Comparison of ENCODE assay signal across 1 cellular context in the genomic region with DNA sequence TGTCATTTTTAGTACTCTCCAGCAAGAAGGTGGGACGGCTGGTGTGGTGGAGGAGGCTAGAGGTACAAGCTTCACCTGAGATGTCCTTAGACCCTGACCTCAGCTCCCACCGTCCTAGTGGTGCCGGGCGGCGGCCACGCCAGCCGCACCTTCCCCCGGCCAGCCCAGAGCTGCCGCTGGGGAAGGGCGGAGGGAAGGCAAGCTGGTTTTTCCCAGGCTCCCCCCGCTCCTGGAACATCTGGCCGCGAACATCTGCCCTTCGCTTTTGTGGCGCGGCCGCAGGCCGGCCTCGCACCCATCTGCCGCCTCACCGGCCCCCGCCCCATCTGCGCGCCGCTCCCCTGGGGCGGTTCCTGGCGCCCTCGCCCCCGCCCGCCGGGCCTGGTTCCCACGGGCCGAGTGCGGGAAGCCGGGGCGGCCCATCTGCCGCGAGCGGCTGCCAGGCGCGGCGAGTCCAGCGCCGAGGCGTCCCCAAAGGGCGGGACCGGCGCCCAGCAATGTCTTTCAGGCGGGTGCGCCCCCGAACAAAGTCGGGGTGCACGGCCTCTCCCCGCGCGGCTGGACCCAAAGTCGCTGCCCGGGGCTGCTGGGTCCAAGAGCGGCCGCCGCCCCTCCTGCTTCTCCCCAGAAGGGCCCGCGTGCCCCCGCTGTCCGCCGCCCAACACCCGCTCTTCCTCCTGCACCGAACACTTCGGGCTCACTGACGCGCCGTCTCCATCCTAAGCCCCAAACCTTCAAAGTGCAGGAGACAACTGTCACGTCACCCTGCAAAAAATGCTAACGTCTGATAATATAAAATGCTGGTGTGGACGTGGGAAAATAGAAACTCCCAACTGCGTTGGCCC.
A peak's percentile ranks its signal among the peaks of the same experiment; 100 is the strongest.
TF ChIP-seq lines count a peak whose summit lies in the region.

No MANE protein-coding gene starts in this region.

TF ChIP-seq in H1, 55 proteins besides CTCF, POLR2A, EP300 and RAD21 (continued from another document):
- peak; percentile 49; the same call in 1 of the 2 replicates for TF ChIP-seq E2F6 (IDR thresholded peaks at IDR 0.05)
- TF ChIP-seq NRF1 (IDR thresholded peaks at IDR 0.05; ENCODE audit: low read depth, low read length), result no peak
- TF ChIP-seq SUZ12 (IDR thresholded peaks at IDR 0.05; ENCODE audit: low read length), result peak; percentile 48; the same call in 1 of the 2 replicates
- TF ChIP-seq GABPA (IDR thresholded peaks at IDR 0.05; ENCODE audit: borderline replicate concordance, insufficient read depth, low read length), result peak; percentile 46; the same call in 1 of the 2 replicates
- 0 out of 2 replicates have a peak, but pooled peaks have one; percentile 29 for TF ChIP-seq EGR1 (IDR thresholded peaks at IDR 0.05; ENCODE audit: borderline replicate concordance, low read depth, low read length)
- no peak for TF ChIP-seq NANOG (IDR thresholded peaks at IDR 0.05; ENCODE audit: insufficient read depth, low read depth, low read length, poor library complexity, severe bottlenecking)
- peak; percentile 53 for TF ChIP-seq KDM4A (IDR thresholded peaks at IDR 0.05; ENCODE audit: low read depth, low read length, severe bottlenecking)
- TF ChIP-seq TAF1 (IDR thresholded peaks at IDR 0.05; ENCODE audit: low read depth, low read length), result 0 out of 2 replicates have a peak, but pooled peaks have one; percentile 7
- no peak for TF ChIP-seq RFX5 (IDR thresholded peaks at IDR 0.05; ENCODE audit: borderline replicate concordance, low read depth, low read length)
- TF ChIP-seq POLR2AphosphoS5 (IDR thresholded peaks at IDR 0.05; ENCODE audit: low read depth, low read length), result no peak
- peak; percentile 54 for TF ChIP-seq EZH2 (IDR thresholded peaks at IDR 0.05; ENCODE audit: low read depth, low read length, severe bottlenecking)
- TF ChIP-seq HDAC2 (IDR thresholded peaks at IDR 0.05; ENCODE audit: borderline replicate concordance in 1 of 2, low read depth in 2 of 2, low read length in 2 of 2), result 0 out of 4 replicates have a peak, but pooled peaks of 1 of the 2 experiments have one; percentile 39
- no peak for TF ChIP-seq SP4 (IDR thresholded peaks at IDR 0.05; ENCODE audit: low read length)
- no peak for TF ChIP-seq SP2 (IDR thresholded peaks at IDR 0.05; ENCODE audit: low read length)
